In the genomic region with DNA sequence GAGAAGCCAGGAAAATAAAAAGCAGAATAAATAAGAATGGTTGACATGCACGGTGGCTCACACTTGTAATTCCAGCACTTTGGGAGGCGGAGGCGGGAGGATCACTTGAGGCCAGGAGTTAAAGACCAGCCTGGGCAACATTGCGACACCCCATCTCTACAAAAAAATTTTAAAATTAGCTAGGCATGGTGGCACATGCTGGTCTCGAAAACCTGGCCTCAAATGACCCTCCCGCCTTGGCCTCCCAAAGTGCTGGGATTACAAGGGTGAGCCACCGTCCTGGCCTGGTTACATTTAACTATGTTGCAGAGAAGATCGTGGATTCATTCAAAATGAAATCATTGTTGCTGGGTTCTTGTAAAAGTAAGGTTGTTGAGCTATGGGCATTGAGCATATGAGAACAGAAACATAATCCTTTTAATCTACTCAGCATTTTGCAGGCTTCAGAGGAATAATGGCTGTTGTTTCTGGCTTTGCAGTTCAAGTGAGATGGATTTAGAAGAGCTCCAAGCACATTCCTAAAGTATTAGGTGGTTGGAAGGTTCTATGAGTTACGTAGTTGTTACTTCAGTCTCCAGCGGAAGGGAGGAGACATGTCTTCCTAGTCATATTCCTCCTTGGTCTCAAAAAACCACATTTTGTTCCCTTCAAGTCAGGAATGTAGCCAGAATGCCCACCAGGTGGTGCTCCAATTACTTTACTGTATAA, we compare ENCODE assay signal across 9 cellular contexts. TPM values are rescaled to one million over a fixed set of nuclear protein-coding genes. Genes with fewer than 3 reads are reported as not detected.
A peak's percentile ranks its signal among the peaks of the same experiment; 100 is the strongest.
DNase-seq lines count a peak whose midpoint lies in the region; ATAC-seq and TF ChIP-seq lines count a peak whose summit lies in the region.
"Had no signal": no experiment of that assay in that cellular context is flagged by ENCODE, and none has a peak within 500 bp of the region (broad histone marks: within the 10 kb centered on the region; RNA-seq: fewer than 3 reads in every experiment).

No MANE protein-coding gene starts in this region.

- ATAC-seq in body of pancreas (no peak), GM21390 (IDR thresholded peaks at IDR 0.05; ENCODE audit: unreplicated experiment) (no peak)
- ATAC-seq in activated T-helper 17 cell treated with anti-CD3 and anti-CD28 coated beads, Interleukin-2, amount 50 U/mL, for 72 hours (replicated peaks), result no peak

- H3K27ac Mint-ChIP-seq in CD8-positive, alpha-beta memory T cell, result no peak overlapping the region
- peak overlapping the region in 1 of 3 experiments; percentile 49; a peak in 2 of 7 replicates for H3K27ac Mint-ChIP-seq in H9
- no peak overlapping the region for H3K27ac Mint-ChIP-seq in activated T-helper 17 cell treated with anti-CD3 and anti-CD28 coated beads, Interleukin-2, amount 50 U/mL, for 72 hours
- H3K27ac Mint-ChIP-seq: stimulated activated naive CD8-positive, alpha-beta T cell treated with anti-CD3 and anti-CD28 coated beads, Interleukin-15, Interleukin-2, amounts not matched to agents 100 ng/mL and 50 ng/mL, for 24 hours had no signal

- no peak overlapping the region for H3K4me3 ChIP-seq in CD8-positive, alpha-beta memory T cell (ENCODE audit: low read length)
- H3K4me3 ChIP-seq in Peyer's patch (no peak overlapping the region), body of pancreas (no peak overlapping the region)

- no peaks in the 10 kb centered on the region for H3K9me3 Mint-ChIP-seq in CD8-positive, alpha-beta memory T cell
- peaks cover 7 to 11% of the 10 kb centered on the region in 2 experiments for H3K9me3 Mint-ChIP-seq in H9
- H3K9me3 Mint-ChIP-seq in activated T-helper 17 cell treated with anti-CD3 and anti-CD28 coated beads, Interleukin-2, amount 50 U/mL, for 72 hours, result no peaks in the 10 kb centered on the region
- H3K9me3 Mint-ChIP-seq: stimulated activated naive CD8-positive, alpha-beta T cell treated with anti-CD3 and anti-CD28 coated beads, Interleukin-15, Interleukin-2, amounts not matched to agents 100 ng/mL and 50 ng/mL, for 24 hours had no signal

- H4K20me1 ChIP-seq in H9 (ENCODE audit: control insufficient read depth, insufficient read depth, insufficient read length), result no peaks in the 10 kb centered on the region

- H3K27me3 Mint-ChIP-seq in CD8-positive, alpha-beta memory T cell, result peaks cover 4 to 12% of the 10 kb centered on the region in 2 donors
- peaks cover 4% of the 10 kb centered on the region for H3K27me3 Mint-ChIP-seq in H9 (ENCODE audit: low read depth)
- no peaks in the 10 kb centered on the region for H3K27me3 Mint-ChIP-seq in activated T-helper 17 cell treated with anti-CD3 and anti-CD28 coated beads, Interleukin-2, amount 50 U/mL, for 72 hours

- peak; percentile 72; the same call in 2 of the 3 replicates for TF ChIP-seq CTCF in H9 (conservative IDR thresholded peaks at IDR 0.05)
- peak in 5 of 6 experiments; percentile 14 to 44 (median 37) for TF ChIP-seq CTCF in Peyer's patch (IDR thresholded peaks at IDR 0.05)
- peak in 5 of 7 experiments; percentile 10 to 37 (median 32) for TF ChIP-seq CTCF in body of pancreas (IDR thresholded peaks at IDR 0.05)

- H3K4me3 Mint-ChIP-seq in CD8-positive, alpha-beta memory T cell, result no peak overlapping the region
- H3K4me3 Mint-ChIP-seq in H9, result no peak overlapping the region
- H3K4me3 Mint-ChIP-seq in activated T-helper 17 cell treated with anti-CD3 and anti-CD28 coated beads, Interleukin-2, amount 50 U/mL, for 72 hours, result no peak overlapping the region
- H3K4me3 Mint-ChIP-seq: stimulated activated naive CD8-positive, alpha-beta T cell treated with anti-CD3 and anti-CD28 coated beads, Interleukin-15, Interleukin-2, amounts not matched to agents 100 ng/mL and 50 ng/mL, for 24 hours had no signal

- no peak overlapping the region for H3K27ac ChIP-seq in CD8-positive, alpha-beta memory T cell (ENCODE audit: low read depth, low read length)
- H3K27ac ChIP-seq in H9 (ENCODE audit: insufficient read length, low read depth, low read length) (no peak overlapping the region), Peyer's patch (peak overlapping the region in 1 of 4 donors; percentile 35), body of pancreas (no peak overlapping the region)

- POLR2A ChIA-PET in CD8-positive, alpha-beta memory T cell (lab: Charles Lee), result no interaction called here

- WGBS in H9 (ENCODE audit: extremely low coverage, insufficient read length, low lambda C conversion rate), result no CpG with 5 or more reads among the region's 10 CpGs
- WGBS in body of pancreas, 2 donors, result 76 to 79% methylated on average over 10 of the region's 10 CpGs

- intact Hi-C loops in body of pancreas (cut with DNase I), result no loop called here

- no peak overlapping the region for H2AK5ac ChIP-seq in H9 (ENCODE audit: insufficient read length, low read length)

- TF ChIP-seq POLR2A in Peyer's patch (IDR thresholded peaks at IDR 0.05) (no peak), body of pancreas (IDR thresholded peaks at IDR 0.05) (no peak)

- no peaks in the 10 kb centered on the region for H3K36me3 ChIP-seq in CD8-positive, alpha-beta memory T cell (ENCODE audit: insufficient read depth, low read length)
- no peaks in the 10 kb centered on the region for H3K36me3 ChIP-seq in Peyer's patch
- no peaks in the 10 kb centered on the region for H3K36me3 ChIP-seq in body of pancreas (replicated peaks in 1 of 2; ENCODE audit: insufficient read depth in 1 of 2, low read depth in 2 of 2)

- H3K4me1 Mint-ChIP-seq in CD8-positive, alpha-beta memory T cell, result no peaks in the 10 kb centered on the region
- H3K4me1 Mint-ChIP-seq in H9, result peaks cover 0 to 3% of the 10 kb centered on the region in 2 experiments; a peak in 2 of 4 replicates
- H3K4me1 Mint-ChIP-seq in activated T-helper 17 cell treated with anti-CD3 and anti-CD28 coated beads, Interleukin-2, amount 50 U/mL, for 72 hours, result no peaks in the 10 kb centered on the region

- H2BK12ac ChIP-seq in H9 (ENCODE audit: insufficient read length, low read depth, low read length), result no peak overlapping the region

- CTCF ChIA-PET in CD8-positive, alpha-beta memory T cell (lab: Charles Lee), result interaction anchor here (1.0 to 2.7 kb wide), 5 partner anchors 11 to 53 kb away, joined by 3 to 17 read pairs (median 4); a partner anchor contains a TSS

- no peak overlapping the region for H3T11ph ChIP-seq in H9 (ENCODE audit: low read length)

- H2AFZ ChIP-seq in H9 (ENCODE audit: low read length), result peak overlapping the region; percentile 94

- no peak overlapping the region for H4K5ac ChIP-seq in H9 (ENCODE audit: insufficient read length, low read depth, low read length)

- no peak overlapping the region for H2BK5ac ChIP-seq in H9 (ENCODE audit: insufficient read length, low read length)

- DNase-seq in CD8-positive, alpha-beta memory T cell, result peak in 4 of 5 donors; percentile 9 to 36 (median 16)
- DNase-seq in H9 (no peak), Peyer's patch (peak in 2 of 3 donors; percentile 40 to 67), body of pancreas (peak; percentile 18 to 51 (median 31)), kidney tubule cell (ENCODE audit: low spot score) (peak; percentile 94)
- DNase-seq in stimulated activated CD8-positive, alpha-beta memory T cell treated with anti-CD3 and anti-CD28 coated beads, Interleukin-12 subunit alpha, Interleukin-12 subunit beta, amount 100 ng/mL, for 1 hour (ENCODE audit: low read depth), result peak; percentile 9

- H3K27me3 ChIP-seq in CD8-positive, alpha-beta memory T cell (ENCODE audit: insufficient read depth, low read length, poor library complexity, severe bottlenecking), result no peaks in the 10 kb centered on the region
- no peaks in the 10 kb centered on the region for H3K27me3 ChIP-seq in H9 (ENCODE audit: insufficient read depth, low read length)
- no peaks in the 10 kb centered on the region for H3K27me3 ChIP-seq in Peyer's patch
- no peaks in the 10 kb centered on the region for H3K27me3 ChIP-seq in body of pancreas

- no peaks in the 10 kb centered on the region for H3K36me3 Mint-ChIP-seq in CD8-positive, alpha-beta memory T cell
- H3K36me3 Mint-ChIP-seq in H9 (ENCODE audit: insufficient read depth in 1 of 3, low read depth in 3 of 3), result no peaks in the 10 kb centered on the region; a peak in 1 of 7 replicates
- no peaks in the 10 kb centered on the region for H3K36me3 Mint-ChIP-seq in activated T-helper 17 cell treated with anti-CD3 and anti-CD28 coated beads, Interleukin-2, amount 50 U/mL, for 72 hours (ENCODE audit: low read depth)

- H3K14ac ChIP-seq in H9 (ENCODE audit: insufficient read depth, low read length), result no peak overlapping the region

- H2BK20ac ChIP-seq in H9 (ENCODE audit: low read depth, low read length, poor library complexity, severe bottlenecking), result no peak overlapping the region

- no peak overlapping the region for H3K56ac ChIP-seq in H9 (ENCODE audit: insufficient read length, low read depth, low read length)

- no peaks in the 10 kb centered on the region for H3K4me1 ChIP-seq in CD8-positive, alpha-beta memory T cell (ENCODE audit: insufficient read depth, low read length)
- H3K4me1 ChIP-seq in H9 (ENCODE audit: insufficient read depth, low read length) (no peaks in the 10 kb centered on the region), Peyer's patch (no peaks in the 10 kb centered on the region), body of pancreas (no peaks in the 10 kb centered on the region)

- H4K91ac ChIP-seq in H9 (ENCODE audit: insufficient read length, low read depth, low read length), result no peak overlapping the region

- H3K9ac ChIP-seq in H9 (ENCODE audit: extremely low read depth, insufficient read length, low read length), result no peak overlapping the region

- no peak overlapping the region for H3K4me2 ChIP-seq in H9 (ENCODE audit: insufficient read depth, insufficient read length, low read length)

- no peak overlapping the region for H2BK15ac ChIP-seq in H9 (ENCODE audit: low read depth, low read length)

- H3K9me3 ChIP-seq in CD8-positive, alpha-beta memory T cell (ENCODE audit: low read length), result no peaks in the 10 kb centered on the region
- H3K9me3 ChIP-seq in H9 (ENCODE audit: control insufficient read depth, low read depth, low read length) (no peaks in the 10 kb centered on the region), Peyer's patch (no peaks in the 10 kb centered on the region), body of pancreas (no peaks in the 10 kb centered on the region)

- H3K79me2 ChIP-seq in H9 (ENCODE audit: insufficient read depth, low read length), result no peaks in the 10 kb centered on the region

- no peak overlapping the region for H3K4ac ChIP-seq in H9 (ENCODE audit: low read depth, low read length)

- H3K18ac ChIP-seq in H9 (ENCODE audit: insufficient read length, low read depth, low read length), result no peak overlapping the region

- H3K23me2 ChIP-seq in H9 (ENCODE audit: insufficient read length, low read depth, low read length, poor library complexity, severe bottlenecking), result no peaks in the 10 kb centered on the region

- H4K8ac ChIP-seq in H9 (replicated peaks; ENCODE audit: insufficient read length, low read depth, low read length), result no peak overlapping the region

- no peak overlapping the region for H3K23ac ChIP-seq in H9 (ENCODE audit: insufficient read length, low read depth, low read length)

- H2BK120ac ChIP-seq in H9 (ENCODE audit: low read depth, low read length, poor library complexity, severe bottlenecking), result no peak overlapping the region

- H3K79me1 ChIP-seq in H9 (ENCODE audit: insufficient read depth, low read depth, low read length, poor library complexity, severe bottlenecking), result no peaks in the 10 kb centered on the region

RNA-seq across cellular contexts. Expression of a gene that starts 45.6 kb away (rescaled TPM):
- 1 to 10 TPM; 4.3 to 4.7 TPM for total RNA-seq in CD8-positive, alpha-beta memory T cell
- 1.0 TPM for polyA plus RNA-seq in CD8-positive, alpha-beta memory T cell
- total RNA-seq in H9 (2021), result 18.1 and 18.6 TPM in 2 replicates
- total RNA-seq in Peyer's patch, result 10 to 100 TPM in 1 of 4 donors, 1 to 10 TPM in 3; 3.0 to 18.2 (median 5.0) TPM
- total RNA-seq in body of pancreas, result 1 to 10 TPM; 2.1 to 5.6 TPM
- 1 to 10 TPM; 2.6 to 4.1 TPM for total RNA-seq in activated T-helper 17 cell treated with anti-CD3 and anti-CD28 coated beads, Interleukin-2, amount 50 U/mL, for 72 hours

RNA-seq across cellular contexts. Expression of a gene that starts 49.7 kb away (rescaled TPM):
- 10 to 100 TPM; 34.8 to 35.2 TPM for total RNA-seq in CD8-positive, alpha-beta memory T cell
- 7.0 TPM for polyA plus RNA-seq in CD8-positive, alpha-beta memory T cell
- total RNA-seq in H9 (2021) (43.0 and 44.3 TPM in 2 replicates), Peyer's patch (10 to 100 TPM in 1 of 4 donors, 1 to 10 TPM in 3; 4.9 to 19.8 (median 7.0) TPM), body of pancreas (1 to 10 TPM; 5.3 to 5.4 TPM)
- total RNA-seq in activated T-helper 17 cell treated with anti-CD3 and anti-CD28 coated beads, Interleukin-2, amount 50 U/mL, for 72 hours, result 10 to 100 TPM; 42.7 to 49.1 TPM
